ENCODE assay signal across 15 cellular contexts in genomic region chr9:125822160-125822559, GRCh38.
DNase-seq lines count a peak whose midpoint lies in the region; ATAC-seq, FAIRE-seq and TF ChIP-seq lines count a peak whose summit lies in the region.
"Had no signal": no experiment of that assay in that cellular context is flagged by ENCODE, and none has a peak within 500 bp of the region (broad histone marks: within the 10 kb centered on the region; RNA-seq: fewer than 3 reads in every experiment).

No MANE protein-coding gene starts in this region.

- no peak overlapping the region for H2BK15ac ChIP-seq in neuronal stem cell (ENCODE audit: low read length)

- no peak overlapping the region for H2BK120ac ChIP-seq in neuronal stem cell (ENCODE audit: low read depth, low read length)

- peak; percentile 41 for FAIRE-seq in RCC 7860 (lab: Jason Lieb, UNC)

- peak overlapping the region; percentile 1; the same call in 1 of the 2 replicates for H3K4me2 ChIP-seq in BLaER1
- H3K4me2 ChIP-seq in neuronal stem cell (ENCODE audit: insufficient read depth, low read length, poor library complexity, severe bottlenecking), result no peak overlapping the region

- H3K23ac ChIP-seq in neuronal stem cell (ENCODE audit: low read depth, low read length, poor library complexity), result no peak overlapping the region

- ATAC-seq in HG02970 (IDR thresholded peaks at IDR 0.05; ENCODE audit: low FRiP score, unreplicated experiment), result no peak

- H3K4me1 ChIP-seq in BLaER1 (peaks cover 35% of the 10 kb centered on the region), neuronal stem cell (ENCODE audit: control insufficient read depth in 2 of 2, insufficient read depth in 1 of 2, low read depth in 1 of 2, low read length in 2 of 2) (no peaks in the 10 kb centered on the region)
- H3K4me1 ChIP-seq: Peyer's patch had no signal

- no peak overlapping the region for H2BK12ac ChIP-seq in neuronal stem cell (ENCODE audit: low read length)

- H3K27me3 ChIP-seq in BLaER1 (no peaks in the 10 kb centered on the region), neuronal stem cell (ENCODE audit: control insufficient read depth in 3 of 3, insufficient read depth in 3 of 3, low read depth in 1 of 3, low read length in 3 of 3) (no peaks in the 10 kb centered on the region)
- H3K27me3 ChIP-seq: Peyer's patch had no signal

- WGBS in neuronal stem cell (ENCODE audit: extremely low coverage in 2 of 2, insufficient read length in 2 of 2, insufficient replicate concordance in 1 of 2), 2 donors, result no CpG with 5 or more reads among the region's 2 CpGs

- H3K79me1 ChIP-seq in neuronal stem cell (ENCODE audit: low read depth, low read length), result no peaks in the 10 kb centered on the region

- H3K4me3 ChIP-seq in BLaER1 (no peak overlapping the region), fibroblast of the aortic adventitia (ENCODE audit: low read depth, low read length) (no peak overlapping the region), neuronal stem cell (ENCODE audit: low read length in 2 of 2) (no peak overlapping the region)
- H3K4me3 ChIP-seq: Peyer's patch had no signal

- H3K9me3 ChIP-seq in BLaER1 (no peaks in the 10 kb centered on the region), neuronal stem cell (replicated peaks in 1 of 2; ENCODE audit: control insufficient read depth in 2 of 2, insufficient read depth in 1 of 2, low read depth in 1 of 2, low read length in 2 of 2) (no peaks in the 10 kb centered on the region)
- H3K9me3 ChIP-seq: Peyer's patch had no signal

- no peak overlapping the region for H2AK5ac ChIP-seq in neuronal stem cell (ENCODE audit: low read depth, low read length)

- no peak overlapping the region for H3K18ac ChIP-seq in neuronal stem cell (ENCODE audit: low read length)

- H3K9ac ChIP-seq in BLaER1 (no peak overlapping the region), neuronal stem cell (ENCODE audit: low read depth, low read length, poor library complexity) (no peak overlapping the region)

- no peak overlapping the region for H3K14ac ChIP-seq in neuronal stem cell (ENCODE audit: low read length)

- H3K27ac ChIP-seq in BLaER1 (no peak overlapping the region), neuronal stem cell (replicated peaks; ENCODE audit: low read length) (no peak overlapping the region)

- H2AFZ ChIP-seq in neuronal stem cell (ENCODE audit: low read length), result no peak overlapping the region

- H4K8ac ChIP-seq in neuronal stem cell (ENCODE audit: low read depth, low read length), result no peak overlapping the region

- H3K4ac ChIP-seq in neuronal stem cell (ENCODE audit: low read length), result no peak overlapping the region

- peak; percentile 12 for DNase-seq in H4 (ENCODE audit: low spot score)
- no peak for DNase-seq in RCC 7860 (ENCODE audit: low spot score)
- peak; percentile 63 for DNase-seq in fibroblast of the aortic adventitia (ENCODE audit: low read depth)
- no peak for DNase-seq in neuronal stem cell (ENCODE audit: low spot score)
- DNase-seq in stimulated activated CD4-positive, alpha-beta T cell treated with anti-CD3 and anti-CD28 coated beads, Interleukin-2, amount 100 ng/mL, for 24 hours, result no peak
- DNase-seq in AML-193 (lab: John Stamatoyannopoulos, UW), result no peak
- DNase-seq: CD4-positive, CD25-positive, alpha-beta regulatory T cell; HCEC 1CT; NCI-H1417 treated with DMSO at 0.1 percent for 48 hours; NCI-H2029; NCI-H2171 treated with DMSO at 0.1 percent for 48 hours; NCI-H446 treated with DMSO at 0.1 percent for 48 hours; Peyer's patch had no signal

- H4K20me1 ChIP-seq in BLaER1, result no peaks in the 10 kb centered on the region

- H2BK5ac ChIP-seq in neuronal stem cell (ENCODE audit: low read length), result no peak overlapping the region

- H4K91ac ChIP-seq in neuronal stem cell (ENCODE audit: low read depth, low read length, poor library complexity), result no peak overlapping the region

- no peak for TF ChIP-seq CTCF in fibroblast of the aortic adventitia (IDR thresholded peaks at IDR 0.05; ENCODE audit: insufficient read depth, low read length)

- H3K36me3 ChIP-seq in BLaER1, result no peaks in the 10 kb centered on the region
- H3K36me3 ChIP-seq in neuronal stem cell (replicated peaks in 1 of 2; ENCODE audit: control insufficient read depth in 2 of 2, insufficient read depth in 2 of 2, low read length in 2 of 2), result peaks cover 0 to 2% of the 10 kb centered on the region in 2 donors
- H3K36me3 ChIP-seq: Peyer's patch had no signal

Comparison
In these comparisons a context has a peak if more than half of its experiments do, and no peak if none do; other contexts are left out.
1. DNase-seq: peak in H4 (single experiment) and fibroblast of the aortic adventitia (single experiment); none in RCC 7860 (single experiment), neuronal stem cell (single experiment), stimulated activated CD4-positive, alpha-beta T cell treated with anti-CD3 and anti-CD28 coated beads, Interleukin-2, amount 100 ng/mL, for 24 hours (0 of 2) and AML-193 (0 of 2).